Comparison of ENCODE assay signal across 8 cellular contexts in genomic region chr10:18104223-18104872, GRCh38. TPM values are rescaled to one million over a fixed set of nuclear protein-coding genes. Genes with fewer than 3 reads are reported as not detected.
A peak's percentile ranks its signal among the peaks of the same experiment; 100 is the strongest.
DNase-seq lines count a peak whose midpoint lies in the region; TF ChIP-seq lines count a peak whose summit lies in the region.

No MANE protein-coding gene starts in this region.

- H3K4me2 ChIP-seq in neuronal stem cell (ENCODE audit: insufficient read depth, low read length, poor library complexity, severe bottlenecking) = no peak overlapping the region

- H3K23ac ChIP-seq in neuronal stem cell (ENCODE audit: low read depth, low read length, poor library complexity) = no peak overlapping the region

- H3K4me3 ChIP-seq in NB4 (ENCODE audit: low read depth, low read length) (no peak overlapping the region), fibroblast of pulmonary artery (replicated peaks; ENCODE audit: low read depth, low read length) (no peak overlapping the region), neuronal stem cell (ENCODE audit: low read length in 2 of 2) (no peak overlapping the region)

- H2BK120ac ChIP-seq in neuronal stem cell (ENCODE audit: low read depth, low read length) = no peak overlapping the region

- peak; percentile 30 for TF ChIP-seq CTCF in NB4 (IDR thresholded peaks at IDR 0.05; ENCODE audit: low read depth, low read length)
- TF ChIP-seq CTCF in fibroblast of pulmonary artery (IDR thresholded peaks at IDR 0.05; ENCODE audit: low read length, missing control alignments) = peak; percentile 70

- no peak overlapping the region for H3K14ac ChIP-seq in neuronal stem cell (ENCODE audit: low read length)

- H2BK15ac ChIP-seq in neuronal stem cell (ENCODE audit: low read length) = no peak overlapping the region

- H2BK5ac ChIP-seq in neuronal stem cell (ENCODE audit: low read length) = no peak overlapping the region

- H3K27ac ChIP-seq in neuronal stem cell (replicated peaks; ENCODE audit: low read length) = no peak overlapping the region

- no peak overlapping the region for H2BK12ac ChIP-seq in neuronal stem cell (ENCODE audit: low read length)

- no CpG with 5 or more reads among the region's 10 CpGs for WGBS in neuronal stem cell (ENCODE audit: extremely low coverage in 2 of 2, insufficient read length in 2 of 2, insufficient replicate concordance in 1 of 2), 2 donors

- H3K4me1 ChIP-seq in neuronal stem cell (ENCODE audit: control insufficient read depth in 2 of 2, insufficient read depth in 1 of 2, low read depth in 1 of 2, low read length in 2 of 2) = no peaks in the 10 kb centered on the region

- TF ChIP-seq POLR2A in NB4 (IDR thresholded peaks at IDR 0.05; ENCODE audit: extremely low read depth, insufficient read length) = no peak

- H3K36me3 ChIP-seq in neuronal stem cell (replicated peaks in 1 of 2; ENCODE audit: control insufficient read depth in 2 of 2, insufficient read depth in 2 of 2, low read length in 2 of 2) = no peaks in the 10 kb centered on the region

- no peak overlapping the region for H3K18ac ChIP-seq in neuronal stem cell (ENCODE audit: low read length)

- H3K9ac ChIP-seq in neuronal stem cell (ENCODE audit: low read depth, low read length, poor library complexity) = no peak overlapping the region

- H3K79me1 ChIP-seq in neuronal stem cell (ENCODE audit: low read depth, low read length) = no peaks in the 10 kb centered on the region

- no peak overlapping the region for H4K91ac ChIP-seq in neuronal stem cell (ENCODE audit: low read depth, low read length, poor library complexity)

- H3K27me3 ChIP-seq in neuronal stem cell (ENCODE audit: control insufficient read depth in 3 of 3, insufficient read depth in 3 of 3, low read depth in 1 of 3, low read length in 3 of 3) = no peaks in the 10 kb centered on the region

- peak; percentile 64 for DNase-seq in activated CD8-positive, alpha-beta memory T cell treated with anti-CD3 and anti-CD28 coated beads for 24 hours
- DNase-seq in activated CD8-positive, alpha-beta memory T cell treated with anti-CD3 and anti-CD28 coated beads, Interleukin-2, amount 50 U/mL, for 4 hours = no peak
- DNase-seq in NB4 (ENCODE audit: low read depth) (peak; percentile 39), fibroblast of pulmonary artery (ENCODE audit: low read depth) (peak; percentile 60), neuronal stem cell (ENCODE audit: low spot score) (peak; percentile 41), NCI-H774 (lab: John Stamatoyannopoulos, UW) (no peak), cerebellar nuclear complex (lab: John Stamatoyannopoulos, UW) (no peak)
- peak; percentile 8 for DNase-seq in activated CD8-positive, alpha-beta memory T cell treated with anti-CD3 and anti-CD28 coated beads, Interleukin-2, amount 50 U/mL, for 24 hours (ENCODE audit: extremely low read depth)

- no peak overlapping the region for H4K8ac ChIP-seq in neuronal stem cell (ENCODE audit: low read depth, low read length)

- no peak overlapping the region for H2AK5ac ChIP-seq in neuronal stem cell (ENCODE audit: low read depth, low read length)

- no peak overlapping the region for H2AFZ ChIP-seq in neuronal stem cell (ENCODE audit: low read length)

- H3K4ac ChIP-seq in neuronal stem cell (ENCODE audit: low read length) = no peak overlapping the region

- no peaks in the 10 kb centered on the region for H3K9me3 ChIP-seq in neuronal stem cell (replicated peaks in 1 of 2; ENCODE audit: control insufficient read depth in 2 of 2, insufficient read depth in 1 of 2, low read depth in 1 of 2, low read length in 2 of 2)

RNA-seq across cellular contexts. Expression of gene CACNB2, which starts 35.9 kb away (rescaled TPM):
- 1.9 TPM for polyA plus RNA-seq in neuronal stem cell (2013, experiment 1 of 2)
- polyA plus RNA-seq in neuronal stem cell (2013, experiment 2 of 2) = 2.0 TPM

Comparison
In these comparisons a context has a peak if more than half of its experiments do, and no peak if none do; other contexts are left out.
1. DNase-seq: peak in activated CD8-positive, alpha-beta memory T cell treated with anti-CD3 and anti-CD28 coated beads for 24 hours (single experiment), NB4 (single experiment), activated CD8-positive, alpha-beta memory T cell treated with anti-CD3 and anti-CD28 coated beads, Interleukin-2, amount 50 U/mL, for 24 hours (single experiment), fibroblast of pulmonary artery (single experiment) and neuronal stem cell (single experiment); none in activated CD8-positive, alpha-beta memory T cell treated with anti-CD3 and anti-CD28 coated beads, Interleukin-2, amount 50 U/mL, for 4 hours (single experiment), NCI-H774 (single experiment) and cerebellar nuclear complex (0 of 2).